Comparison of ENCODE assay signal across 21 cellular contexts in the genomic region with DNA sequence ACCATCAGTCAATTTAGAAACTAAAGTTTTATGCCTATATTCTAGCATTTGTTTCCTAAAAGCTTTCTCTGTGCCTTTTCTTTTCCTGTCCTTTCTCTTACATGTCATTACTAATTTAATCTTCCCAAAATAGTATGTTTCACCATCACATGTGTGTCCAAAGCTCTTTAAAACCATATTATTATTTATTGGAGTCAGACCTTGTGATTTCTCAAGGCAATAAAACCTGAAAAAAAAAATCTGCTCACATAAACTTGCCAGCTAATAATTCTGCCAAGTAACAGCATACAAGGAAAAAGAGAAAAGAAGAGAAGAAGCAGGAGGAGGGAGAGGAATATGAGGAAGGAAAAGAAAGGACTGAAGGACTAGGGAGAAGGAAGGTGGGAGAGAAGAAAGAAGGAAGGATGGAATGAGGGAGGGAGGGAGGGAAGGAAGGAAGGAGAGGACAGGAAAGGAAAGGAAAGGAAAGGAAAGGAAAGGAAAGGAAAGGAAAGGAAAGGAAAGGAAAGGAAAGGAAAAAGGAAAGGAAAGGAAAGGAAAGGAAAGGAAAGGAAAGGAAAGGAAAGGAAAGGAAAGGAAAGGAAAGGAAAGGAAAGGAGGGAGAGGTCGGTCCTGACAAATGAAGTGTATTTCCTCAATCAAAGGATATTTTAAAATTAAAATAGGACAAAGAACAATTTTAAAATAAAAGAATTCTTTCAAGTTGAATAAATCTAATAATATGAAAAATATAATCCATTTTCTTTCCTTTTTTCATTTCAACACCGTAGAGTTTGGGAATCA.
"Had no signal": no experiment of that assay in that cellular context is flagged by ENCODE, and none has a peak within 500 bp of the region (broad histone marks: within the 10 kb centered on the region; RNA-seq: fewer than 3 reads in every experiment).

No MANE protein-coding gene starts in this region.

- H3K9me3 ChIP-seq: gastrocnemius medialis, right atrium auricular region, stomach, testis, upper lobe of right lung had no signal

- H3K27ac ChIP-seq: gastrocnemius medialis, right atrium auricular region, testis, upper lobe of right lung had no signal

- H3K27me3 ChIP-seq: gastrocnemius medialis, right atrium auricular region, stomach, testis, upper lobe of right lung had no signal

- ATAC-seq: activated CD8-positive, alpha-beta memory T cell treated with anti-CD3 and anti-CD28 coated beads, Interleukin-2, amount 10 ng/mL, durations not matched to agents 7 days and 5 days; gastrocnemius medialis; natural killer cell treated with Interleukin-12 subunit alpha and Interleukin-12 subunit beta and Interleukin-15 and Interleukin-18, amount 100 ng/mL, for 72 hours; stimulated activated effector memory CD8-positive, alpha-beta T cell treated with anti-CD3 and anti-CD28 coated beads, Interleukin-12 subunit alpha, Interleukin-12 subunit beta, amount 100 ng/mL, for 72 hours; upper lobe of right lung had no signal

- DNase-seq: activated CD4-positive, alpha-beta memory T cell treated with anti-CD3 and anti-CD28 coated beads, Interleukin-2, amount 10 ng/mL, durations not matched to agents 7 days and 5 days; activated CD4-positive, alpha-beta T cell treated with anti-CD3 and anti-CD28 coated beads for 48 hours; activated CD4-positive, CD25-positive, alpha-beta regulatory T cell; activated CD8-positive, alpha-beta memory T cell treated with anti-CD3 and anti-CD28 coated beads, Interleukin-2, amount 10 ng/mL, durations not matched to agents 7 days and 5 days; activated naive CD4-positive, alpha-beta T cell; activated naive CD8-positive, alpha-beta T cell treated with anti-CD3 and anti-CD28 coated beads for 36 hours; amygdala; central memory CD4-positive, alpha-beta T cell; erythroblast; gastrocnemius medialis; head of caudate nucleus; occipital lobe; stimulated activated CD4-positive, alpha-beta T cell treated with anti-CD3 and anti-CD28 coated beads, Interleukin-4, amount 100 ng/mL, for 24 hours; stomach; T1000; testis; upper lobe of right lung had no signal

- H3K4me3 ChIP-seq: gastrocnemius medialis, lung, right atrium auricular region, stomach, testis, upper lobe of right lung had no signal

- H3K4me1 ChIP-seq: gastrocnemius medialis, right atrium auricular region, upper lobe of right lung had no signal
